Comparison of ENCODE assay signal across 1 cellular context in the genomic region with DNA sequence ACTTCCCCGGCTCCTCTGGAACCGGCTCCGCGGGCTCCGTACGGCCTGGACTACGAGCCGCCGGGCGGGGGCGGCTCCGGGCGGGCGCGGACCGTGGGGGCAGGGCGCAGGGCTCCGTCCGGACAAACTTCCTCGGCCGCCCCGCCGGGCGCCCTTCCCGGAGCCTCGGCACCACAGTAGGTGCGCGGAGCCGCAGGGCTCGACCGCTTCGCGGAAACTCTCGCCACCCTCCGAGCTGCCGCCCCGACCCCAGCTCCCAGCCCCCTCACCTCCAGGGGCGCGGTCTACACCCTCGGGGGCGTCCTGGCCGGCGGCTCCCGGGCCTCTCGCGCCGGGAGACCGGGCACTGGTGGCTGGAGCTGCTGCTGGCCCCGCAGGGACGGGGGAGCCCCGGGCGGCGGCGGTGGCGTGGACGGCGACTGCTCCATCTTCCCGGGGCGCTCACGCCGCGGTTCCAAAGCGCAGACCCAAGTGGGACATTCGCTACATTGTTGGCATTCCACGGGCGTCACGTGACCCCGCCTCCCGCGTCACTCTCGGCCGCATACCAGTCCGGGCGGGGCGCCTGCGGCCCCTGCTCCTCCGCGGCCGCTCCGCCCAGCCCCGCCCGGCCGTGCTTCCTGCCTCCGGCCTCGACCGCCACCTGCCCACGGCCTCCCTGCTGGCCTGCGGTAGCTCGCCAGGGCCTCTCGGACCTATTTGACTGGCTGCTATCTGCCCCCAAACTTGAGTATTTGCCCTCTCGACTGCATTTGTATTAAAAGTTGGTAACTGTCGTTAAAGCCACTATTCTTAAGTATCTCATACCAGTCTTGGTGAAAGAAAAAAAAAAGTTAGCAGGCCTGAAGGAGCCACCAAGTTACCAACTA.
TF ChIP-seq lines count a peak whose summit lies in the region.

A gene (minus strand): TSS at position 510 of the 869 bp plus-strand sequence. CDS start 15,560 bp downstream, outside the sequence.

TF ChIP-seq in K562, 482 proteins besides CTCF, POLR2A, EP300 and RAD21 (continued from another document and continues in another):
- TF ChIP-seq ETV1 (tag; conservative IDR thresholded peaks at IDR 0.05; ENCODE audit: low read depth), result peak; percentile 50
- TF ChIP-seq CREB1 (IDR thresholded peaks at IDR 0.05), result peak; percentile 71
- peak; percentile 61; the same call in 1 of the 2 replicates for TF ChIP-seq CREB1 (CRISPR knock-in tag; IDR thresholded peaks at IDR 0.05)
- TF ChIP-seq RFX5 (IDR thresholded peaks at IDR 0.05; ENCODE audit: low read depth, low read length), result no peak
- TF ChIP-seq, protein P1, sequence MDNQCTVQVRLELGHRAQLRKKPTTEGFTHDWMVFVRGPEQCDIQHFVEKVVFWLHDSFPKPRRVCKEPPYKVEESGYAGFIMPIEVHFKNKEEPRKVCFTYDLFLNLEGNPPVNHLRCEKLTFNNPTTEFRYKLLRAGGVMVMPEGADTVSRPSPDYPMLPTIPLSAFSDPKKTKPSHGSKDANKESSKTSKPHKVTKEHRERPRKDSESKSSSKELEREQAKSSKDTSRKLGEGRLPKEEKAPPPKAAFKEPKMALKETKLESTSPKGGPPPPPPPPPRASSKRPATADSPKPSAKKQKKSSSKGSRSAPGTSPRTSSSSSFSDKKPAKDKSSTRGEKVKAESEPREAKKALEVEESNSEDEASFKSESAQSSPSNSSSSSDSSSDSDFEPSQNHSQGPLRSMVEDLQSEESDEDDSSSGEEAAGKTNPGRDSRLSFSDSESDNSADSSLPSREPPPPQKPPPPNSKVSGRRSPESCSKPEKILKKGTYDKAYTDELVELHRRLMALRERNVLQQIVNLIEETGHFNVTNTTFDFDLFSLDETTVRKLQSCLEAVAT (IDR thresholded peaks at IDR 0.05), result peak in 1 of 2 experiments; percentile 73; a peak in 1 of 4 replicates
- peak; percentile 37; the same call in 1 of the 2 replicates for TF ChIP-seq ATF7 (IDR thresholded peaks at IDR 0.05)
- peak; percentile 50; the same call in 1 of the 2 replicates for TF ChIP-seq RB1 (IDR thresholded peaks at IDR 0.05; ENCODE audit: low read depth)
- peak; percentile 93 for TF ChIP-seq BHLHE40 (IDR thresholded peaks at IDR 0.05; ENCODE audit: low read length)
- peak; percentile 63; the same call in 1 of the 2 replicates for TF ChIP-seq ESRRA (IDR thresholded peaks at IDR 0.05; ENCODE audit: borderline replicate concordance, low read depth)
- TF ChIP-seq, protein P2, sequence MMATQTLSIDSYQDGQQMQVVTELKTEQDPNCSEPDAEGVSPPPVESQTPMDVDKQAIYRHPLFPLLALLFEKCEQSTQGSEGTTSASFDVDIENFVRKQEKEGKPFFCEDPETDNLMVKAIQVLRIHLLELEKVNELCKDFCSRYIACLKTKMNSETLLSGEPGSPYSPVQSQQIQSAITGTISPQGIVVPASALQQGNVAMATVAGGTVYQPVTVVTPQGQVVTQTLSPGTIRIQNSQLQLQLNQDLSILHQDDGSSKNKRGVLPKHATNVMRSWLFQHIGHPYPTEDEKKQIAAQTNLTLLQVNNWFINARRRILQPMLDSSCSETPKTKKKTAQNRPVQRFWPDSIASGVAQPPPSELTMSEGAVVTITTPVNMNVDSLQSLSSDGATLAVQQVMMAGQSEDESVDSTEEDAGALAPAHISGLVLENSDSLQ (IDR thresholded peaks at IDR 0.05), result peak; percentile 59
- peak in 1 of 2 experiments; percentile 22; a peak in 1 of 4 replicates for TF ChIP-seq RCOR1 (IDR thresholded peaks at IDR 0.05; ENCODE audit: borderline replicate concordance in 1 of 2, low read depth in 2 of 2, low read length in 2 of 2)
- peak; percentile 97 for TF ChIP-seq TOE1 (IDR thresholded peaks at IDR 0.05; ENCODE audit: borderline replicate concordance)
- no peak for TF ChIP-seq TOE1 (CRISPR knock-in tag; IDR thresholded peaks at IDR 0.05; ENCODE audit: borderline replicate concordance, low read depth)
- TF ChIP-seq CREM (IDR thresholded peaks at IDR 0.05; ENCODE audit: low read depth), result peak; percentile 85
- TF ChIP-seq, protein P3, sequence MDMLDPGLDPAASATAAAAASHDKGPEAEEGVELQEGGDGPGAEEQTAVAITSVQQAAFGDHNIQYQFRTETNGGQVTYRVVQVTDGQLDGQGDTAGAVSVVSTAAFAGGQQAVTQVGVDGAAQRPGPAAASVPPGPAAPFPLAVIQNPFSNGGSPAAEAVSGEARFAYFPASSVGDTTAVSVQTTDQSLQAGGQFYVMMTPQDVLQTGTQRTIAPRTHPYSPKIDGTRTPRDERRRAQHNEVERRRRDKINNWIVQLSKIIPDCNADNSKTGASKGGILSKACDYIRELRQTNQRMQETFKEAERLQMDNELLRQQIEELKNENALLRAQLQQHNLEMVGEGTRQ (CRISPR knock-in tag; IDR thresholded peaks at IDR 0.05), result peak; percentile 95
- 0 out of 2 replicates have a peak, but pooled peaks have one; percentile 34 for TF ChIP-seq DPF2 (IDR thresholded peaks at IDR 0.05)
- TF ChIP-seq, protein P4, sequence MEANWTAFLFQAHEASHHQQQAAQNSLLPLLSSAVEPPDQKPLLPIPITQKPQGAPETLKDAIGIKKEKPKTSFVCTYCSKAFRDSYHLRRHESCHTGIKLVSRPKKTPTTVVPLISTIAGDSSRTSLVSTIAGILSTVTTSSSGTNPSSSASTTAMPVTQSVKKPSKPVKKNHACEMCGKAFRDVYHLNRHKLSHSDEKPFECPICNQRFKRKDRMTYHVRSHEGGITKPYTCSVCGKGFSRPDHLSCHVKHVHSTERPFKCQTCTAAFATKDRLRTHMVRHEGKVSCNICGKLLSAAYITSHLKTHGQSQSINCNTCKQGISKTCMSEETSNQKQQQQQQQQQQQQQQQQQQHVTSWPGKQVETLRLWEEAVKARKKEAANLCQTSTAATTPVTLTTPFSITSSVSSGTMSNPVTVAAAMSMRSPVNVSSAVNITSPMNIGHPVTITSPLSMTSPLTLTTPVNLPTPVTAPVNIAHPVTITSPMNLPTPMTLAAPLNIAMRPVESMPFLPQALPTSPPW (CRISPR knock-in tag; IDR thresholded peaks at IDR 0.05), result peak; percentile 84
- TF ChIP-seq, protein P5, sequence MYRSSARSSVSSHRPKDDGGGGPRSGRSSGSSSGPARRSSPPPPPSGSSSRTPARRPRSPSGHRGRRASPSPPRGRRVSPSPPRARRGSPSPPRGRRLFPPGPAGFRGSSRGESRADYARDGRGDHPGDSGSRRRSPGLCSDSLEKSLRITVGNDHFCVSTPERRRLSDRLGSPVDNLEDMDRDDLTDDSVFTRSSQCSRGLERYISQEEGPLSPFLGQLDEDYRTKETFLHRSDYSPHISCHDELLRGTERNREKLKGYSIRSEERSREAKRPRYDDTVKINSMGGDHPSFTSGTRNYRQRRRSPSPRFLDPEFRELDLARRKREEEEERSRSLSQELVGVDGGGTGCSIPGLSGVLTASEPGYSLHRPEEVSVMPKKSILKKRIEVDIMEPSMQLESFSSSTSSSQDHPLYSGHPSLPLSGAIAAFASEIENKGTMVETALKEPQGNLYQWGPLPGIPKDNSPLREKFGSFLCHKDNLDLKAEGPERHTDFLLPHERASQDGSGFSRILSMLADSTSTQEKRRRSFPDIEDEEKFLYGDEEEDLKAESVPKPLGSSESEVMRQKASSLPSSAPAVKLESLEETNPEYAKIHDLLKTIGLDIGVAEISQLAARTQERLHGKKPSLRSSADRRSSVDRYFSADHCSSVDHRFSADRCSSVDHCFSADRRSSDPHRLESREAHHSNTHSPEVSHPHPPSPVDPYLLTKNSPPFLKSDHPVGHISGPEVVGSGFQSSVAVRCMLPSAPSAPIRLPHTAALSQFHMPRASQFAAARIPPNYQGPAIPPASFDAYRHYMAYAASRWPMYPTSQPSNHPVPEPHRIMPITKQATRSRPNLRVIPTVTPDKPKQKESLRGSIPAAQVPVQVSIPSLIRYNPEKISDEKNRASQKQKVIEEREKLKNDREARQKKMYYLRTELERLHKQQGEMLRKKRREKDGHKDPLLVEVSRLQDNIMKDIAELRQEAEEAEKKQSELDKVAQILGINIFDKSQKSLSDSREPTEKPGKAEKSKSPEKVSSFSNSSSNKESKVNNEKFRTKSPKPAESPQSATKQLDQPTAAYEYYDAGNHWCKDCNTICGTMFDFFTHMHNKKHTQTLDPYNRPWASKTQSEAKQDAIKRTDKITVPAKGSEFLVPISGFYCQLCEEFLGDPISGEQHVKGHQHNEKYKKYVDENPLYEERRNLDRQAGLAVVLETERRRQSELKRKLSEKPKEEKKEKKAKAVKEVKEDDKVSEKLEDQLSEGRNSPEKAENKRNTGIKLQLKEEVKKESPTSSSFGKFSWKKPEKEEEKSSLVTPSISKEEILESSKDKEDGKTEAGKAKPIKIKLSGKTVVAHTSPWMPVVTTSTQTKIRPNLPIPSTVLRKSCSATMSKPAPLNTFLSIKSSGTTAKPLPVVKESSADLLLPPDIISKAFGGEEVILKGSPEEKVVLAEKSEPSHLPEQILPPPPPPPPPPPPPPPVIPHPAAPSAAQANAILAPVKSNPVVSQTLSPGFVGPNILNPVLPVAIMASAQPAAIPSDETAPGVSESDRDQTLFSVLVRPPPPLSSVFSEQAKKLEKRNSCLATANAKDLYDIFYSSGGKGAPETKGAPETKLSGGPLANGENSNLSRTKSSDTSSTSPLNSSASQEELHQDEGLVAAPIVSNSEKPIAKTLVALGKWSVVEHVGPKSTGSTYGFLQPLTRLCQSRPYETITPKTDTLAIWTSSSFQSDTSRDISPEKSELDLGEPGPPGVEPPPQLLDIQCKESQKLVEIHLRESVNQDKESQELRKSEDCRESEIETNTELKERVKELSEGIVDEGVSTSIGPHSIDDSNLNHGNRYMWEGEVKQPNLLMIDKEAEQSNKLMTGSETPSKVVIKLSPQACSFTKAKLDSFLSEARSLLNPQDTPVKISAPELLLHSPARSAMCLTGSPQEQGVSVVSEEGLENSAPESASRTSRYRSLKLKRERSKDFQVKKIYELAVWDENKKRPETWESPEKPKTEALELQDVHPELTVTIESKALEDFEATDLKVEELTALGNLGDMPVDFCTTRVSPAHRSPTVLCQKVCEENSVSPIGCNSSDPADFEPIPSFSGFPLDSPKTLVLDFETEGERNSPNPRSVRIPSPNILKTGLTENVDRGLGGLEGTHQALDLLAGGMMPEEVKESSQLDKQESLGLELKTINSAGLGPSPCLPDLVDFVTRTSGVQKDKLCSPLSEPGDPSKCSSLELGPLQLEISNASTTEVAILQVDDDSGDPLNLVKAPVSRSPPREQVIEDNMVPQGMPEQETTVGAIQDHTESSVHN (IDR thresholded peaks at IDR 0.05; ENCODE audit: borderline replicate concordance in 1 of 2, low read depth in 1 of 2), result no peak
- no peak for TF ChIP-seq PRMT5 (CRISPR knock-in tag; IDR thresholded peaks at IDR 0.05)
- TF ChIP-seq NCOA6 (IDR thresholded peaks at IDR 0.05), result peak; percentile 64
- peak; percentile 42 for TF ChIP-seq SAP30 (IDR thresholded peaks at IDR 0.05; ENCODE audit: borderline replicate concordance, insufficient read depth, low read depth, low read length, poor library complexity, severe bottlenecking)
- TF ChIP-seq SMAD4 (CRISPR knock-in tag; conservative IDR thresholded peaks at IDR 0.05), result 0 out of 2 replicates have a peak, but pooled peaks have one; percentile 44
- TF ChIP-seq RAD51 (IDR thresholded peaks at IDR 0.05; ENCODE audit: borderline replicate concordance, low read depth), result peak; percentile 95
- TF ChIP-seq STAT5B (CRISPR knock-in tag; IDR thresholded peaks at IDR 0.05), result no peak
- no peak for TF ChIP-seq ZNF239 (CRISPR knock-in tag; IDR thresholded peaks at IDR 0.05)
- TF ChIP-seq JUND (IDR thresholded peaks at IDR 0.05; ENCODE audit: borderline replicate concordance, low read depth, low read length), result 0 out of 2 replicates have a peak, but pooled peaks have one; percentile 11
- no peak; the same call in 2 of the 3 replicates for TF ChIP-seq JUND (tag; IDR thresholded peaks at IDR 0.05; ENCODE audit: borderline replicate concordance, low read depth, low read length)
- 0 out of 2 replicates have a peak, but pooled peaks have one; percentile 22 for TF ChIP-seq HNRNPL (IDR thresholded peaks at IDR 0.05; ENCODE audit: low read depth, low read length)
- peak; percentile 99 to 100 for TF ChIP-seq TEAD1 (CRISPR knock-in tag; IDR thresholded peaks at IDR 0.05)
- TF ChIP-seq TEAD4 (IDR thresholded peaks at IDR 0.05; ENCODE audit: low read length), result peak; percentile 89
- peak; percentile 98 for TF ChIP-seq TEAD4 (CRISPR knock-in tag; IDR thresholded peaks at IDR 0.05; ENCODE audit: borderline replicate concordance)
- TF ChIP-seq, protein P6, sequence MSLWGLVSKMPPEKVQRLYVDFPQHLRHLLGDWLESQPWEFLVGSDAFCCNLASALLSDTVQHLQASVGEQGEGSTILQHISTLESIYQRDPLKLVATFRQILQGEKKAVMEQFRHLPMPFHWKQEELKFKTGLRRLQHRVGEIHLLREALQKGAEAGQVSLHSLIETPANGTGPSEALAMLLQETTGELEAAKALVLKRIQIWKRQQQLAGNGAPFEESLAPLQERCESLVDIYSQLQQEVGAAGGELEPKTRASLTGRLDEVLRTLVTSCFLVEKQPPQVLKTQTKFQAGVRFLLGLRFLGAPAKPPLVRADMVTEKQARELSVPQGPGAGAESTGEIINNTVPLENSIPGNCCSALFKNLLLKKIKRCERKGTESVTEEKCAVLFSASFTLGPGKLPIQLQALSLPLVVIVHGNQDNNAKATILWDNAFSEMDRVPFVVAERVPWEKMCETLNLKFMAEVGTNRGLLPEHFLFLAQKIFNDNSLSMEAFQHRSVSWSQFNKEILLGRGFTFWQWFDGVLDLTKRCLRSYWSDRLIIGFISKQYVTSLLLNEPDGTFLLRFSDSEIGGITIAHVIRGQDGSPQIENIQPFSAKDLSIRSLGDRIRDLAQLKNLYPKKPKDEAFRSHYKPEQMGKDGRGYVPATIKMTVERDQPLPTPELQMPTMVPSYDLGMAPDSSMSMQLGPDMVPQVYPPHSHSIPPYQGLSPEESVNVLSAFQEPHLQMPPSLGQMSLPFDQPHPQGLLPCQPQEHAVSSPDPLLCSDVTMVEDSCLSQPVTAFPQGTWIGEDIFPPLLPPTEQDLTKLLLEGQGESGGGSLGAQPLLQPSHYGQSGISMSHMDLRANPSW (CRISPR knock-in tag; IDR thresholded peaks at IDR 0.05), result no peak
- TF ChIP-seq TGIF2 (CRISPR knock-in tag; IDR thresholded peaks at IDR 0.05), result 0 out of 2 replicates have a peak, but pooled peaks have one; percentile 15
- TF ChIP-seq, protein P7, sequence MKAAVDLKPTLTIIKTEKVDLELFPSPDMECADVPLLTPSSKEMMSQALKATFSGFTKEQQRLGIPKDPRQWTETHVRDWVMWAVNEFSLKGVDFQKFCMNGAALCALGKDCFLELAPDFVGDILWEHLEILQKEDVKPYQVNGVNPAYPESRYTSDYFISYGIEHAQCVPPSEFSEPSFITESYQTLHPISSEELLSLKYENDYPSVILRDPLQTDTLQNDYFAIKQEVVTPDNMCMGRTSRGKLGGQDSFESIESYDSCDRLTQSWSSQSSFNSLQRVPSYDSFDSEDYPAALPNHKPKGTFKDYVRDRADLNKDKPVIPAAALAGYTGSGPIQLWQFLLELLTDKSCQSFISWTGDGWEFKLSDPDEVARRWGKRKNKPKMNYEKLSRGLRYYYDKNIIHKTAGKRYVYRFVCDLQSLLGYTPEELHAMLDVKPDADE (conservative IDR thresholded peaks at IDR 0.05; ENCODE audit: control insufficient read depth, low read depth, low read length), result 0 out of 2 replicates have a peak, but pooled peaks have one; percentile 20
- TF ChIP-seq, protein P8, sequence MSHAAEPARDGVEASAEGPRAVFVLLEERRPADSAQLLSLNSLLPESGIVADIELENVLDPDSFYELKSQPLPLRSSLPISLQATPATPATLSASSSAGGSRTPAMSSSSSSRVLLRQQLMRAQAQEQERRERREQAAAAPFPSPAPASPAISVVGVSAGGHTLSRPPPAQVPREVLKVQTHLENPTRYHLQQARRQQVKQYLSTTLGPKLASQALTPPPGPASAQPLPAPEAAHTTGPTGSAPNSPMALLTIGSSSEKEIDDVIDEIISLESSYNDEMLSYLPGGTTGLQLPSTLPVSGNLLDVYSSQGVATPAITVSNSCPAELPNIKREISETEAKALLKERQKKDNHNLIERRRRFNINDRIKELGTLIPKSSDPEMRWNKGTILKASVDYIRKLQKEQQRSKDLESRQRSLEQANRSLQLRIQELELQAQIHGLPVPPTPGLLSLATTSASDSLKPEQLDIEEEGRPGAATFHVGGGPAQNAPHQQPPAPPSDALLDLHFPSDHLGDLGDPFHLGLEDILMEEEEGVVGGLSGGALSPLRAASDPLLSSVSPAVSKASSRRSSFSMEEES (CRISPR knock-in tag; IDR thresholded peaks at IDR 0.05), result peak; percentile 99
